10 cellular contexts compared by ENCODE assay signal in genomic region chr1:8421721-8422120, GRCh38.
DNase-seq lines count a peak whose midpoint lies in the region; ATAC-seq and TF ChIP-seq lines count a peak whose summit lies in the region.
"Had no signal": no experiment of that assay in that cellular context is flagged by ENCODE, and none has a peak within 500 bp of the region (broad histone marks: within the 10 kb centered on the region; RNA-seq: fewer than 3 reads in every experiment).

No MANE protein-coding gene starts in this region.

- no peak overlapping the region for H3K27ac ChIP-seq in ectodermal cell (ENCODE audit: insufficient read depth, low read depth, low read length, poor library complexity, severe bottlenecking)
- H3K27ac ChIP-seq in RWPE1: no peak overlapping the region

- CTCF ChIA-PET in RWPE1 (lab: Yijun Ruan, JAX): interaction anchor here (0.6 to 0.8 kb wide), 3 partner anchors 14 to 506 kb away, joined by 3 read pairs; no protein-coding TSS in a partner anchor

- TF ChIP-seq CTCF in RWPE1 (conservative IDR thresholded peaks at IDR 0.05; ENCODE audit: low read depth): no peak

- H3K36me3 ChIP-seq in ectodermal cell (ENCODE audit: control insufficient read depth, insufficient read depth, low read length) (no peaks in the 10 kb centered on the region), mucosa of stomach (ENCODE audit: control insufficient read depth, insufficient read depth, low read length) (peaks cover 7% of the 10 kb centered on the region)

- H3K27me3 ChIP-seq in ectodermal cell (ENCODE audit: control insufficient read depth, insufficient read depth, low read length, poor library complexity, severe bottlenecking): no peaks in the 10 kb centered on the region
- no peaks in the 10 kb centered on the region for H3K27me3 ChIP-seq in mucosa of stomach (ENCODE audit: control insufficient read depth, insufficient read depth, low read length)

- peak; percentile 38 for ATAC-seq in Right ventricle myocardium inferior
- ATAC-seq in GM18511 (IDR thresholded peaks at IDR 0.05; ENCODE audit: unreplicated experiment): no peak
- ATAC-seq in HG03175 (IDR thresholded peaks at IDR 0.05; ENCODE audit: unreplicated experiment): no peak

- no peaks in the 10 kb centered on the region for H3K9me3 ChIP-seq in ectodermal cell (ENCODE audit: control insufficient read depth, low read length)
- no peaks in the 10 kb centered on the region for H3K9me3 ChIP-seq in mucosa of stomach (ENCODE audit: control insufficient read depth, low read length)

- POLR2A ChIA-PET in RWPE1 (lab: Yijun Ruan, JAX; ENCODE audit: low non-redundant PET): no interaction called here

- H3K4me3 ChIP-seq in ectodermal cell (ENCODE audit: insufficient read depth, low read depth, low read length): peak overlapping the region; percentile 60
- peak overlapping the region; percentile 64 for H3K4me3 ChIP-seq in mucosa of stomach (ENCODE audit: low read length)

- H3K9ac ChIP-seq in mucosa of stomach (ENCODE audit: low read length): peak overlapping the region; percentile 94

- H3K4me1 ChIP-seq in ectodermal cell (ENCODE audit: control insufficient read depth, insufficient read depth, low read length) (peaks cover 57% of the 10 kb centered on the region), mucosa of stomach (ENCODE audit: control insufficient read depth, insufficient read depth, low read length) (peaks cover 64% of the 10 kb centered on the region)

- intact Hi-C loops in Right ventricle myocardium inferior (cut with DNase I) (loop anchor here (5.0 kb wide), 1 partner anchor 106 kb away; no protein-coding TSS in a partner anchor), cardiac septum (cut with DNase I) (loop anchor here (2.0 to 5.0 kb wide), 5 partner anchors 41 to 394 kb away; partner anchors contain the start of gene ERRFI1)

- DNase-seq in Right ventricle myocardium inferior (ENCODE audit: missing footprints) (no peak), cardiac septum (ENCODE audit: low spot score) (no peak), RWPE1 (ENCODE audit: low spot score) (no peak), NCI-H526 treated with DMSO at 0.1 percent for 48 hours (lab: John Stamatoyannopoulos, UW) (no peak)
- DNase-seq: activated B cell treated with CpG ODN at 0.5 μM for 24 hours; stimulated activated CD4-positive, alpha-beta T cell treated with anti-CD3 and anti-CD28 coated beads, Interleukin-4, amount 100 ng/mL, for 24 hours had no signal

- WGBS in ectodermal cell, 2 experiments: 83 to 85% methylated on average over 6 of the region's 6 CpGs
